30 cellular contexts compared by ENCODE assay signal in genomic region chr1:222084048-222084447, GRCh38.
"Had no signal": no experiment of that assay in that cellular context is flagged by ENCODE, and none has a peak within 500 bp of the region (broad histone marks: within the 10 kb centered on the region; RNA-seq: fewer than 3 reads in every experiment).

No MANE protein-coding gene starts in this region.

- H3K9me3 ChIP-seq: body of pancreas had no signal

- DNase-seq: activated CD4-positive, alpha-beta memory T cell treated with anti-CD3 and anti-CD28 coated beads, Interleukin-2, amount 10 ng/mL, durations not matched to agents 7 days and 5 days; activated CD4-positive, alpha-beta T cell treated with anti-CD3 and anti-CD28 coated beads for 1 hour; activated CD4-positive, alpha-beta T cell treated with anti-CD3 and anti-CD28 coated beads for 4 hours; activated CD4-positive, alpha-beta T cell treated with anti-CD3 and anti-CD28 coated beads, Interleukin-2, amount 10 ng/mL, durations not matched to agents 7 days and 5 days; activated CD4-positive, alpha-beta T cell treated with anti-CD3 and anti-CD28 coated beads, Interleukin-2, amount 50 U/mL, for 4 hours; activated CD8-positive, alpha-beta memory T cell treated with anti-CD3 and anti-CD28 coated beads, Interleukin-2, amount 50 U/mL, for 48 hours; activated gamma-delta T cell; activated naive CD4-positive, alpha-beta T cell; activated naive CD4-positive, alpha-beta T cell treated with anti-CD3 and anti-CD28 coated beads, Interleukin-2, amount 10 ng/mL, durations not matched to agents 7 days and 5 days; activated naive CD8-positive, alpha-beta T cell treated with anti-CD3 and anti-CD28 coated beads, Interleukin-2, amount 10 ng/mL, durations not matched to agents 7 days and 5 days; activated T-cell treated with anti-CD3 and anti-CD28 coated beads for 4 hours; activated T-cell treated with anti-CD3 and anti-CD28 coated beads, Interleukin-2, amount 50 U/mL, for 24 hours; activated T-cell treated with anti-CD3 and anti-CD28 coated beads, Interleukin-2, amount 50 U/mL, for 72 hours; anterior cingulate cortex; body of pancreas; caudate nucleus; cortex of kidney; dermis blood vessel endothelial cell; effector CD4-positive, alpha-beta T cell; effector memory CD8-positive, alpha-beta T cell; erythroblast; foreskin keratinocyte; head of caudate nucleus; T-helper 1 cell; T-helper 17 cell; T1000 had no signal

- H3K4me1 ChIP-seq: body of pancreas, foreskin keratinocyte had no signal

- H3K27ac ChIP-seq: body of pancreas, esophagus muscularis mucosa, foreskin keratinocyte, VCaP had no signal

- H3K27me3 ChIP-seq: body of pancreas, esophagus muscularis mucosa had no signal

- H3K36me3 ChIP-seq: esophagus muscularis mucosa had no signal

- ATAC-seq: activated naive CD4-positive, alpha-beta T cell treated with anti-CD3 and anti-CD28 coated beads, Interleukin-2, amount 50 U/mL, for 72 hours; activated T-cell treated with anti-CD3 and anti-CD28 coated beads, Interleukin-2, amount 50 U/mL, for 72 hours; body of pancreas; effector memory CD8-positive, alpha-beta T cell; foreskin keratinocyte; T-helper 17 cell; WTC11 had no signal

- H3K4me3 ChIP-seq: body of pancreas, esophagus muscularis mucosa had no signal
